Comparison of ENCODE assay signal across 17 cellular contexts in the genomic region with DNA sequence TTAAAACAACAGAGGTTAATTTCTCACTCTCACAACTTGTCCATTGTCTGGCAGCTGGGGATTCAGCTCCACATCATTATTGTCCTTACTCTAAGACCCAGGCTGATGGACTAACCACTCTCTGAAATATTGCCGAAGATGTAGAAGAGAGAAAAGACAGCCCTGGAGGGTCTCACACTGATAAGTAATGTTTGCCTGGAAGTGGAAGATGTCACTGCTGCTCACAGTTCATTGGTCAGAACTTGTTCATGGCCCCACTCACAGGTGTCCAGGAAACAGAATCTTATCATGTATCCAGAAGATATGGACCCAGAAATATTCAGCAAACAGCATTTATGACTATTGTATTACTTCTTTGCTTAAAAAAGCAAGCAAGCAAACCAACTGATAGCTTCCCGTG.
A peak's percentile ranks its signal among the peaks of the same experiment; 100 is the strongest.
DNase-seq lines count a peak whose midpoint lies in the region; TF ChIP-seq lines count a peak whose summit lies in the region.
"Had no signal": no experiment of that assay in that cellular context is flagged by ENCODE, and none has a peak within 500 bp of the region (broad histone marks: within the 10 kb centered on the region; RNA-seq: fewer than 3 reads in every experiment).

No MANE protein-coding gene starts in this region.

- H3K27me3 ChIP-seq in SU-DHL-6 (ENCODE audit: low read length) = no peaks in the 10 kb centered on the region
- peaks cover 0 to 3% of the 10 kb centered on the region in 2 donors for H3K27me3 ChIP-seq in stomach smooth muscle (ENCODE audit: control insufficient read depth in 1 of 2, insufficient read depth in 2 of 2, low read length in 2 of 2)
- no peaks in the 10 kb centered on the region for H3K27me3 ChIP-seq in osteoblast (ENCODE audit: insufficient read depth, low read length)
- no peaks in the 10 kb centered on the region for H3K27me3 ChIP-seq in hepatocyte
- H3K27me3 ChIP-seq: BE2C had no signal

- H3F3A ChIP-seq in SU-DHL-6 (ENCODE audit: insufficient read depth) = peaks cover 66% of the 10 kb centered on the region

- H2AFZ ChIP-seq in SU-DHL-6 (ENCODE audit: low read depth, low read length, severe bottlenecking) = no peak overlapping the region
- H2AFZ ChIP-seq in osteoblast (ENCODE audit: low read length) = no peak overlapping the region
- no peak overlapping the region for H2AFZ ChIP-seq in hepatocyte
- H2AFZ ChIP-seq: GM23338 had no signal

- peak overlapping the region; percentile 3 for H3K4me3 ChIP-seq in SU-DHL-6 (ENCODE audit: insufficient read depth, low read length, poor library complexity, severe bottlenecking)
- no peak overlapping the region for H3K4me3 ChIP-seq in stomach smooth muscle (ENCODE audit: low read length in 2 of 2)
- no peak overlapping the region for H3K4me3 ChIP-seq in osteoblast (ENCODE audit: insufficient read depth, low read length)
- H3K4me3 ChIP-seq in hepatocyte = no peak overlapping the region
- H3K4me3 ChIP-seq: GM23338 had no signal

- no peaks in the 10 kb centered on the region for H3K36me3 ChIP-seq in SU-DHL-6 (ENCODE audit: low read length)
- H3K36me3 ChIP-seq in stomach smooth muscle (ENCODE audit: control insufficient read depth in 2 of 2, insufficient read depth in 2 of 2, low read length in 2 of 2) = no peaks in the 10 kb centered on the region
- H3K36me3 ChIP-seq in osteoblast (ENCODE audit: insufficient read depth, low read length) = no peaks in the 10 kb centered on the region
- no peaks in the 10 kb centered on the region for H3K36me3 ChIP-seq in hepatocyte (replicated peaks; ENCODE audit: insufficient read depth, low read depth)
- H3K36me3 ChIP-seq: BE2C had no signal

- DNase-seq in NAMALWA (ENCODE audit: low spot score) (peak; percentile 60), osteoblast (ENCODE audit: insufficient read length, low spot score, missing footprints) (no peak), hepatocyte (ENCODE audit: low spot score) (no peak), amniotic stem cell (lab: John Stamatoyannopoulos, UW) (no peak)
- DNase-seq: ACHN; BE2C; C1 segment of cervical spinal cord; CD4-positive, CD25-positive, alpha-beta regulatory T cell; CD8-positive, alpha-beta memory T cell; COR-L47; DMS 273 treated with DMSO at 0.1 percent for 48 hours; DMS53; DND-41; HCEC 1CT had no signal

- H3K9me3 ChIP-seq in SU-DHL-6 (ENCODE audit: insufficient read depth, low read length) (no peaks in the 10 kb centered on the region), stomach smooth muscle (ENCODE audit: control insufficient read depth in 2 of 2, low read length in 2 of 2) (peaks cover 0 to 2% of the 10 kb centered on the region in 2 donors), osteoblast (ENCODE audit: low read depth, low read length) (no peaks in the 10 kb centered on the region), hepatocyte (ENCODE audit: low read depth) (no peaks in the 10 kb centered on the region)
- H3K9me3 ChIP-seq: BE2C had no signal

- peak overlapping the region; percentile 50 for H3K9ac ChIP-seq in SU-DHL-6 (ENCODE audit: low read length)
- no peak overlapping the region for H3K9ac ChIP-seq in stomach smooth muscle (ENCODE audit: low read length in 2 of 2)

- peak overlapping the region; percentile 97 for H3K27ac ChIP-seq in SU-DHL-6 (ENCODE audit: low read depth, low read length)
- H3K27ac ChIP-seq in stomach smooth muscle (ENCODE audit: low read length) = peak overlapping the region; percentile 46
- H3K27ac ChIP-seq in osteoblast (ENCODE audit: low read depth, low read length) = no peak overlapping the region
- H3K27ac ChIP-seq in hepatocyte = no peak overlapping the region

- H3K9me2 ChIP-seq in SU-DHL-6 (replicated peaks; ENCODE audit: insufficient read depth, low read length) (no peaks in the 10 kb centered on the region), hepatocyte (replicated peaks; ENCODE audit: insufficient read depth) (no peaks in the 10 kb centered on the region)

- peaks cover 5% of the 10 kb centered on the region for H3K4me1 ChIP-seq in stomach smooth muscle (ENCODE audit: control insufficient read depth, insufficient read depth, low read length)
- H3K4me1 ChIP-seq in osteoblast (ENCODE audit: insufficient read depth, low read length) = no peaks in the 10 kb centered on the region
- H3K4me1 ChIP-seq in hepatocyte (ENCODE audit: insufficient read depth) = no peaks in the 10 kb centered on the region
- H3K4me1 ChIP-seq: BE2C had no signal

- no peaks in the 10 kb centered on the region for H4K20me1 ChIP-seq in SU-DHL-6 (ENCODE audit: low read depth, low read length)
- H4K20me1 ChIP-seq in osteoblast (ENCODE audit: insufficient read depth, low read length) = no peaks in the 10 kb centered on the region
- no peaks in the 10 kb centered on the region for H4K20me1 ChIP-seq in hepatocyte (ENCODE audit: insufficient read depth, poor library complexity, severe bottlenecking)

- H3K79me2 ChIP-seq in SU-DHL-6 (ENCODE audit: insufficient read depth, low read length) = no peaks in the 10 kb centered on the region
- H3K79me2 ChIP-seq in osteoblast (ENCODE audit: insufficient read depth, low read length) = no peaks in the 10 kb centered on the region
- no peaks in the 10 kb centered on the region for H3K79me2 ChIP-seq in hepatocyte

- 79% methylated on average over 2 of the region's 2 CpGs for WGBS in hepatocyte (ENCODE audit: low lambda C conversion rate, missing lambda C conversion rate)

- H3K4me2 ChIP-seq in SU-DHL-6 (ENCODE audit: low read depth, low read length, poor library complexity, severe bottlenecking) = peak overlapping the region; percentile 57
- no peak overlapping the region for H3K4me2 ChIP-seq in osteoblast (ENCODE audit: insufficient read depth, low read length)
- H3K4me2 ChIP-seq in hepatocyte = no peak overlapping the region
- H3K4me2 ChIP-seq: GM23338 had no signal

- TF ChIP-seq CTCF in SU-DHL-6 (IDR thresholded peaks at IDR 0.05; ENCODE audit: insufficient read depth, low read length, poor library complexity, severe bottlenecking) = no peak
- no peak for TF ChIP-seq CTCF in osteoblast (IDR thresholded peaks at IDR 0.05; ENCODE audit: extremely low read depth, low read depth, low read length)
- TF ChIP-seq CTCF in hepatocyte (IDR thresholded peaks at IDR 0.05; ENCODE audit: poor library complexity) = no peak

Comparison
In these comparisons a context has a peak if more than half of its experiments do, and no peak if none do; other contexts are left out.
1. H3K27ac ChIP-seq: peak in SU-DHL-6 (single experiment) and stomach smooth muscle (single experiment); none in osteoblast (single experiment) and hepatocyte (single experiment).